ENCODE assay signal across 11 cellular contexts in genomic region chr14:101835166-101835557, GRCh38.
DNase-seq lines count a peak whose midpoint lies in the region; ATAC-seq, FAIRE-seq and TF ChIP-seq lines count a peak whose summit lies in the region.
"Had no signal": no experiment of that assay in that cellular context is flagged by ENCODE, and none has a peak within 500 bp of the region (broad histone marks: within the 10 kb centered on the region; RNA-seq: fewer than 3 reads in every experiment).

No MANE protein-coding gene starts in this region.

- peak overlapping the region; percentile 34; the same call in 1 of the 2 replicates for H3K4me3 ChIP-seq in BLaER1
- peak overlapping the region; percentile 33 for H3K4me3 ChIP-seq in LNCaP clone FGC (ENCODE audit: low read depth, low read length)
- no peak overlapping the region for H3K4me3 ChIP-seq in H1 (ENCODE audit: extremely low read depth in 1 of 4, insufficient read depth in 2 of 4, low read depth in 3 of 4, low read length in 4 of 4)
- peak overlapping the region in 1 of 2 donors; percentile 2 for H3K4me3 ChIP-seq in muscle layer of colon (ENCODE audit: low read depth in 1 of 2, low read length in 2 of 2)
- H3K4me3 ChIP-seq in testis, result no peak overlapping the region

- peaks cover 0 to 36% of the 10 kb centered on the region in 2 experiments; a peak in 2 of 4 replicates for H3K79me2 ChIP-seq in H1 (ENCODE audit: control insufficient read depth in 1 of 2, insufficient read depth in 2 of 2, low read length in 2 of 2)

- H3K9ac ChIP-seq in BLaER1, result peak overlapping the region; percentile 65
- H3K9ac ChIP-seq in H1 (replicated peaks in 1 of 4; ENCODE audit: extremely low read depth in 1 of 4, low read depth in 3 of 4, low read length in 3 of 4), result no peak overlapping the region
- H3K9ac ChIP-seq in muscle layer of colon (ENCODE audit: low read length), result no peak overlapping the region

- no peak overlapping the region for H3K23ac ChIP-seq in H1 (ENCODE audit: insufficient read length)

- no peaks in the 10 kb centered on the region for H3K27me3 ChIP-seq in BLaER1
- no peaks in the 10 kb centered on the region; a peak in 1 of 7 replicates for H3K27me3 ChIP-seq in H1 (replicated peaks in 1 of 4; ENCODE audit: control insufficient read depth in 3 of 4, extremely low read depth in 1 of 4, insufficient read depth in 3 of 4, low read length in 3 of 4)
- no peaks in the 10 kb centered on the region for H3K27me3 ChIP-seq in muscle layer of colon (ENCODE audit: control insufficient read depth in 1 of 2, insufficient read depth in 2 of 2, low read length in 2 of 2)
- no peaks in the 10 kb centered on the region for H3K27me3 ChIP-seq in testis

- H3K14ac ChIP-seq in H1 (ENCODE audit: insufficient read length), result no peak overlapping the region

- H3K4me1 ChIP-seq in BLaER1 (peaks cover 100% of the 10 kb centered on the region), H1 (replicated peaks in 1 of 4; ENCODE audit: control insufficient read depth in 3 of 4, insufficient read depth in 4 of 4, low read length in 3 of 4) (peaks cover 0 to 4% (median under 1%) of the 10 kb centered on the region in 4 experiments; a peak in 3 of 7 replicates), muscle layer of colon (ENCODE audit: insufficient read depth, low read length) (peaks cover 68% of the 10 kb centered on the region), testis (peaks cover 64% of the 10 kb centered on the region)

- DNase-seq in LNCaP clone FGC (ENCODE audit: low read depth), result no peak
- DNase-seq in H1 (ENCODE audit: low read depth in 1 of 2, low spot score in 2 of 2), result no peak
- no peak for DNase-seq in testis
- no peak for DNase-seq in midbrain (lab: John Stamatoyannopoulos, UW)
- no peak for DNase-seq in superior temporal gyrus (ENCODE audit: extremely low spot score)
- DNase-seq: Caco-2, NCI-H2171 treated with DMSO at 0.1 percent for 48 hours, SHP77 had no signal

- peak overlapping the region; percentile 20; the same call in 1 of the 2 replicates for H4K8ac ChIP-seq in H1 (ENCODE audit: extremely low read depth, insufficient read depth, low read length)

- no peak for TF ChIP-seq EP300 in H1 (IDR thresholded peaks at IDR 0.05; ENCODE audit: borderline replicate concordance in 1 of 2, low read depth in 2 of 2, low read length in 2 of 2)

- H3K4me2 ChIP-seq in BLaER1 (peak overlapping the region; percentile 85), H1 (ENCODE audit: insufficient read depth in 1 of 2, low read depth in 2 of 2, low read length in 2 of 2) (no peak overlapping the region)

- H3K27ac ChIP-seq in BLaER1 (peak overlapping the region; percentile 81), H1 (ENCODE audit: low read depth, low read length) (no peak overlapping the region), muscle layer of colon (ENCODE audit: low read depth, low read length) (peak overlapping the region; percentile 35), testis (peak overlapping the region in 1 of 2 donors; percentile 66)

- H2BK20ac ChIP-seq in H1 (ENCODE audit: low read length), result no peak overlapping the region

- H4K91ac ChIP-seq in H1 (replicated peaks; ENCODE audit: insufficient read length, low read length), result no peak overlapping the region

- no peak for TF ChIP-seq RAD21 in H1 (IDR thresholded peaks at IDR 0.05 in 1 of 2, conservative IDR thresholded peaks at IDR 0.05 in 1 of 2; ENCODE audit: low read depth in 2 of 2, low read length in 2 of 2)

- H3K56ac ChIP-seq in H1 (replicated peaks; ENCODE audit: insufficient read length, low read depth, low read length), result no peak overlapping the region

- intact Hi-C loops in testis (cut with DNase I; ENCODE audit: low total_unique reads), result no loop called here

- peaks cover 9% of the 10 kb centered on the region; the same call in 1 of the 2 replicates for H3K79me1 ChIP-seq in H1 (ENCODE audit: low read depth, low read length)

- WGBS in H1 (ENCODE audit: extremely low coverage in 1 of 2, insufficient coverage in 1 of 2, insufficient read length in 1 of 2, insufficient replicate concordance in 2 of 2, low coverage in 1 of 2, low lambda C conversion rate in 2 of 2, missing lambda C conversion rate in 1 of 2), 2 experiments, result 88% methylated on average over 4 of the region's 4 CpGs; no CpG with 5 or more reads in 1 of the 2 experiments
- 54 to 70% methylated on average over 4 of the region's 4 CpGs for WGBS in testis, 2 donors

- no peak overlapping the region for H3K18ac ChIP-seq in H1 (ENCODE audit: extremely low read depth, low read length)

- TF ChIP-seq POLR2A in H1 (IDR thresholded peaks at IDR 0.05; ENCODE audit: control extremely low read depth in 1 of 2, low read depth in 2 of 2, low read length in 2 of 2) (no peak), testis (IDR thresholded peaks at IDR 0.05) (no peak)

- H3K9me3 ChIP-seq in BLaER1, result no peaks in the 10 kb centered on the region
- no peaks in the 10 kb centered on the region for H3K9me3 ChIP-seq in H1 (ENCODE audit: insufficient read depth in 2 of 2, low read depth in 1 of 2, low read length in 1 of 2)
- no peaks in the 10 kb centered on the region for H3K9me3 ChIP-seq in muscle layer of colon (ENCODE audit: low read length)
- no peaks in the 10 kb centered on the region for H3K9me3 ChIP-seq in testis
- H3K9me3 ChIP-seq: Caco-2 had no signal

- no peak overlapping the region for H2AK5ac ChIP-seq in H1 (ENCODE audit: low read depth, low read length)

- H4K20me1 ChIP-seq in BLaER1 (peaks cover 73% of the 10 kb centered on the region), H1 (replicated peaks in 1 of 2; ENCODE audit: control insufficient read depth in 1 of 2, insufficient read depth in 2 of 2, low read length in 2 of 2) (peaks cover 2 to 13% of the 10 kb centered on the region in 2 experiments)

- H3K23me2 ChIP-seq in H1 (ENCODE audit: low read depth, low read length), result no peaks in the 10 kb centered on the region

- FAIRE-seq in H1 (lab: Jason Lieb, UNC), result no peak

- ATAC-seq in HG02678 (IDR thresholded peaks at IDR 0.05; ENCODE audit: unreplicated experiment), result no peak

- POLR2A ChIA-PET in H1 (lab: Charles Lee; ENCODE audit: partially characterized antibody), result interaction anchor here (1.5 to 1.6 kb wide), 3 partner anchors 20 to 52 kb away, joined by 3 to 4 read pairs (median 3); no protein-coding TSS in a partner anchor

- no peak overlapping the region for H2BK120ac ChIP-seq in H1 (replicated peaks; ENCODE audit: low read depth, low read length)

- no peak for TF ChIP-seq CTCF in LNCaP clone FGC (IDR thresholded peaks at IDR 0.05; ENCODE audit: control insufficient read depth, extremely low read depth, insufficient read depth)
- no peak for TF ChIP-seq CTCF in H1 (IDR thresholded peaks at IDR 0.05; ENCODE audit: control extremely low read depth in 1 of 3, insufficient read depth in 1 of 3, low read depth in 1 of 3, low read length in 3 of 3)
- no peak for TF ChIP-seq CTCF in testis (IDR thresholded peaks at IDR 0.05)

- H2BK12ac ChIP-seq in H1 (ENCODE audit: low read depth, low read length), result no peak overlapping the region

- H2BK15ac ChIP-seq in H1 (ENCODE audit: low read length), result no peak overlapping the region

- H3K36me3 ChIP-seq in BLaER1 (peaks cover 43% of the 10 kb centered on the region), H1 (ENCODE audit: control insufficient read depth in 2 of 4, insufficient read depth in 4 of 4, low read length in 3 of 4) (no peaks in the 10 kb centered on the region), muscle layer of colon (ENCODE audit: insufficient read depth, low read length) (no peaks in the 10 kb centered on the region), testis (ENCODE audit: low read depth, missing control alignments) (no peaks in the 10 kb centered on the region)

- no peak overlapping the region for H2BK5ac ChIP-seq in H1 (ENCODE audit: low read depth, low read length)

- no peak overlapping the region for H4K5ac ChIP-seq in H1 (ENCODE audit: insufficient read length, low read depth, low read length)

- H3K4ac ChIP-seq in H1 (replicated peaks; ENCODE audit: insufficient read length, low read depth, low read length), result no peak overlapping the region

- H2AFZ ChIP-seq in H1 (ENCODE audit: low read length), result no peak overlapping the region

- CTCF ChIA-PET in H1 (lab: Charles Lee; ENCODE audit: partially characterized antibody), result interaction anchor here (1.1 kb wide), 1 partner anchor 20 kb away, joined by 4 read pairs; no protein-coding TSS in a partner anchor

TF ChIP-seq in H1, 55 proteins besides CTCF, POLR2A, EP300 and RAD21:
- no peak for TF ChIP-seq CHD2 (IDR thresholded peaks at IDR 0.05; ENCODE audit: low read length)
- TF ChIP-seq JUN (IDR thresholded peaks at IDR 0.05; ENCODE audit: low read depth, low read length), result no peak
- no peak for TF ChIP-seq SIRT6 (IDR thresholded peaks at IDR 0.05; ENCODE audit: low read length)
- no peak for TF ChIP-seq TAF7 (optimal IDR thresholded peaks at IDR 0.05; ENCODE audit: borderline replicate concordance, low read depth, low read length)
- TF ChIP-seq BRCA1 (IDR thresholded peaks at IDR 0.05; ENCODE audit: low read depth, low read length), result no peak
- TF ChIP-seq CBX8 (IDR thresholded peaks at IDR 0.05; ENCODE audit: borderline replicate concordance, low read depth, low read length), result no peak
- TF ChIP-seq POU5F1 (IDR thresholded peaks at IDR 0.05; ENCODE audit: low read depth, low read length), result no peak
- no peak for TF ChIP-seq SP1 (IDR thresholded peaks at IDR 0.05; ENCODE audit: low read depth, low read length)
- no peak for TF ChIP-seq KDM4A (IDR thresholded peaks at IDR 0.05; ENCODE audit: low read depth, low read length, severe bottlenecking)
- TF ChIP-seq SP2 (IDR thresholded peaks at IDR 0.05; ENCODE audit: low read length), result no peak
- TF ChIP-seq ATF3 (IDR thresholded peaks at IDR 0.05; ENCODE audit: insufficient read depth, low read depth, low read length), result no peak
- no peak for TF ChIP-seq ZNF274 (IDR thresholded peaks at IDR 0.05; ENCODE audit: borderline replicate concordance, extremely low read depth, low read length)
- TF ChIP-seq EGR1 (IDR thresholded peaks at IDR 0.05; ENCODE audit: borderline replicate concordance, low read depth, low read length), result no peak
- no peak for TF ChIP-seq CTBP2 (IDR thresholded peaks at IDR 0.05; ENCODE audit: borderline replicate concordance, insufficient read depth, insufficient read length, low read length)
- no peak for TF ChIP-seq RNF2 (IDR thresholded peaks at IDR 0.05; ENCODE audit: borderline replicate concordance, low read depth, low read length, missing control alignments, poor library complexity, severe bottlenecking)
- no peak for TF ChIP-seq E2F6 (IDR thresholded peaks at IDR 0.05)
TF ChIP-seq in H1: peak in this region for 0.

Comparison
In these comparisons a context has a peak if more than half of its experiments do, and no peak if none do; other contexts are left out.
1. H3K4me3 ChIP-seq: peak in BLaER1 (single experiment) and LNCaP clone FGC (single experiment); none in H1 (0 of 4) and testis (0 of 2).